ENCODE assay signal across 1 cellular context in genomic region chr2:73931531-73932500, GRCh38.
TF ChIP-seq lines count a peak whose summit lies in the region.

No MANE protein-coding gene starts in this region.

TF ChIP-seq in K562, 482 proteins besides CTCF, POLR2A, EP300 and RAD21:
- TF ChIP-seq ZHX1 (conservative IDR thresholded peaks at IDR 0.05; ENCODE audit: low read length) (no peak), SUPT5H (IDR thresholded peaks at IDR 0.05) (0 out of 2 replicates have a peak, but pooled peaks have one; percentile 25)
